ENCODE assay signal across 27 cellular contexts in the genomic region with DNA sequence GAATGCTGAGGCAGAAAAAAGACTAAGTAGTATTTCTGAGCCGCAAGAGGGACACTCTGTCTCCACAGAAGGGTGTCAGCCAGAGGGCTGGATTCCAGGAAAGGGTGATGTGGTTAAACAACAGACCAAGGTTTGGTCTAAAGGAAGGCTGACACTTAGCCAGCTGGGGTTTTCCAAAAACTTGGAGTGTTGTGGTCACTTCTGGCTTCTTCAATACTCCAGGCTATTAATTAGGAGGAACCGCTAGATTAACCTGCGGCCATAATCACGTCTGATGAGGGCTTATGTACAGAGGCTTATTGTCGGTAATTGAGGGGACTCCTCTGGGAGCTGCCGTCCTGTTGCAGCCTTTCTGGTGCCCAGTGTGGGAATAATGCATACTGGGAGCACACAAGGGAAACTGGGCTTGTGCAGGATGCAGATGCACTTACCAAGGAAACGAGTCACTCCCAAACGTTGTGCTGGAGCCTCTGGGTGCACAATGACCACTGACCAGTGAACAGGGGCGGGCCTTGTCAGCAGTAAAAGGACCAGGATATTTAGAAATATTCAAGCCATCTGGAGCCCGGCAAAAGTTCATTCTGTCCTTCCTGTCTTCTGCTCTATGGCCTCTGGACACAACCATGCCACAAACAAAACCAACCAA.
DNase-seq lines count a peak whose midpoint lies in the region; ATAC-seq and TF ChIP-seq lines count a peak whose summit lies in the region.
"Had no signal": no experiment of that assay in that cellular context is flagged by ENCODE, and none has a peak within 500 bp of the region (broad histone marks: within the 10 kb centered on the region; RNA-seq: fewer than 3 reads in every experiment).

No MANE protein-coding gene starts in this region.

- no peak for TF ChIP-seq CTCF in fibroblast of mammary gland (conservative IDR thresholded peaks at IDR 0.05; ENCODE audit: control insufficient read depth, insufficient read depth, low read depth, low read length)
- TF ChIP-seq CTCF in osteoblast (IDR thresholded peaks at IDR 0.05; ENCODE audit: extremely low read depth, low read depth, low read length) = no peak

- ATAC-seq in activated naive CD4-positive, alpha-beta T cell treated with anti-CD3 and anti-CD28 coated beads, Interleukin-2, amount 50 U/mL, for 72 hours = no peak
- ATAC-seq: activated CD8-positive, alpha-beta T cell treated with anti-CD3 and anti-CD28 coated beads, Interleukin-2, amount 10 ng/mL, durations not matched to agents 7 days and 5 days; activated T-cell treated with anti-CD3 and anti-CD28 coated beads, Interleukin-2, amount 50 U/mL, for 72 hours; stimulated activated naive CD8-positive, alpha-beta T cell treated with anti-CD3 and anti-CD28 coated beads, Interleukin-15, Interleukin-2, amounts not matched to agents 100 U/mL and 50 U/mL, for 24 hours had no signal

- no peaks in the 10 kb centered on the region for H3K9me3 Mint-ChIP-seq in activated naive CD4-positive, alpha-beta T cell treated with anti-CD3 and anti-CD28 coated beads, Interleukin-2, amount 50 U/mL, for 72 hours
- H3K9me3 Mint-ChIP-seq: activated B cell treated with CpG ODN at 0.5 μM for 24 hours; activated naive CD4-positive, alpha-beta T cell treated with anti-CD3 and anti-CD28 coated beads, Interleukin-2, amount 50 U/mL, for 24 hours; activated T-cell treated with anti-CD3 and anti-CD28 coated beads, Interleukin-2, amount 50 U/mL, for 72 hours; dendritic cell treated with granulocyte-macrophage colony-stimulating factor and Interleukin-4, amounts not matched to agents 40 ng/mL and 50 ng/mL, for 4 days; T-helper 2 cell treated with Interferon-gamma antibody and Interleukin-4, amounts not matched to agents 5 μg/mL and 100 μg/mL, for 36 hours had no signal

- H2AFZ ChIP-seq in osteoblast (ENCODE audit: low read length) = peak overlapping the region; percentile 9

- H3K4me2 ChIP-seq in osteoblast (ENCODE audit: insufficient read depth, low read length) = peak overlapping the region; percentile 59
- H3K4me2 ChIP-seq: KMS-11 had no signal

- peak; percentile 22 for DNase-seq in Daoy (ENCODE audit: low read depth)
- peak; percentile 17 to 45 for DNase-seq in NCI-H524 (lab: John Stamatoyannopoulos, UW)
- DNase-seq in fibroblast of mammary gland (ENCODE audit: low read depth) = peak; percentile 54
- DNase-seq in osteoblast (ENCODE audit: insufficient read length, low spot score, missing footprints) = no peak
- no peak for DNase-seq in NCI-H2081 (lab: John Stamatoyannopoulos, UW)
- no peak for DNase-seq in activated naive CD4-positive, alpha-beta T cell treated with anti-CD3 and anti-CD28 coated beads, Interleukin-2, amount 50 U/mL, for 72 hours (ENCODE audit: low spot score in 2 of 2)
- no peak for DNase-seq in activated effector memory CD4-positive, alpha-beta T cell treated with Interleukin-2 at 50 U/mL for 16 hours
- no peak for DNase-seq in HuH-7.5 (ENCODE audit: low spot score)
- DNase-seq: activated B cell treated with CpG ODN at 0.5 μM for 24 hours; activated CD8-positive, alpha-beta T cell treated with anti-CD3 and anti-CD28 coated beads, Interleukin-2, amount 10 ng/mL, durations not matched to agents 7 days and 5 days; activated T-cell treated with anti-CD3 and anti-CD28 coated beads, Interleukin-2, amount 50 U/mL, for 72 hours; BE2C; Caco-2; NCI-H1092; NCI-H2029 treated with DMSO at 0.1 percent for 48 hours; NCI-H526; OCI-M1; pancreas; stimulated activated CD4-positive, alpha-beta T cell treated with anti-CD3 and anti-CD28 coated beads, Interleukin-1b, Interleukin-23, amount 100 ng/mL, for 48 hours; stimulated activated naive CD8-positive, alpha-beta T cell treated with anti-CD3 and anti-CD28 coated beads, Interleukin-15, Interleukin-2, amounts not matched to agents 100 U/mL and 50 U/mL, for 24 hours; trophoblast cell had no signal

- no peak overlapping the region for H3K27ac Mint-ChIP-seq in activated naive CD4-positive, alpha-beta T cell treated with anti-CD3 and anti-CD28 coated beads, Interleukin-2, amount 50 U/mL, for 72 hours
- H3K27ac Mint-ChIP-seq: activated B cell treated with CpG ODN at 0.5 μM for 24 hours; activated CD8-positive, alpha-beta T cell treated with anti-CD3 and anti-CD28 coated beads, Interleukin-2, amount 10 ng/mL, durations not matched to agents 7 days and 5 days; activated naive CD4-positive, alpha-beta T cell treated with anti-CD3 and anti-CD28 coated beads, Interleukin-2, amount 50 U/mL, for 24 hours; activated T-cell treated with anti-CD3 and anti-CD28 coated beads, Interleukin-2, amount 50 U/mL, for 72 hours; dendritic cell treated with granulocyte-macrophage colony-stimulating factor and Interleukin-4, amounts not matched to agents 40 ng/mL and 50 ng/mL, for 4 days; T-helper 2 cell treated with Interferon-gamma antibody and Interleukin-4, amounts not matched to agents 5 μg/mL and 100 μg/mL, for 36 hours had no signal

- no peaks in the 10 kb centered on the region for H3K36me3 ChIP-seq in osteoblast (ENCODE audit: insufficient read depth, low read length)
- H3K36me3 ChIP-seq: BE2C, breast epithelium, pancreas had no signal

- no peaks in the 10 kb centered on the region for H3K27me3 ChIP-seq in osteoblast (ENCODE audit: insufficient read depth, low read length)
- H3K27me3 ChIP-seq: BE2C, breast epithelium, pancreas had no signal

- H3K79me2 ChIP-seq in osteoblast (ENCODE audit: insufficient read depth, low read length) = no peaks in the 10 kb centered on the region

- no peaks in the 10 kb centered on the region for H3K36me3 Mint-ChIP-seq in activated naive CD4-positive, alpha-beta T cell treated with anti-CD3 and anti-CD28 coated beads, Interleukin-2, amount 50 U/mL, for 72 hours
- H3K36me3 Mint-ChIP-seq: activated naive CD4-positive, alpha-beta T cell treated with anti-CD3 and anti-CD28 coated beads, Interleukin-2, amount 50 U/mL, for 24 hours had no signal

- H3K9me3 ChIP-seq in osteoblast (ENCODE audit: low read depth, low read length) = no peaks in the 10 kb centered on the region
- H3K9me3 ChIP-seq: BE2C, breast epithelium, Caco-2, pancreas had no signal

- H3K4me1 ChIP-seq in osteoblast (ENCODE audit: insufficient read depth, low read length) = peaks cover 8% of the 10 kb centered on the region
- H3K4me1 ChIP-seq: BE2C, breast epithelium, Caco-2, pancreas had no signal

- H4K20me1 ChIP-seq in osteoblast (ENCODE audit: insufficient read depth, low read length) = no peaks in the 10 kb centered on the region

- no peak overlapping the region for H3K27ac ChIP-seq in osteoblast (ENCODE audit: low read depth, low read length)
- H3K27ac ChIP-seq: breast epithelium, KMS-11, pancreas, SK-N-MC had no signal

- no peak overlapping the region for H3K4me3 ChIP-seq in fibroblast of mammary gland (ENCODE audit: control insufficient read depth, low read depth, low read length)
- H3K4me3 ChIP-seq in osteoblast (ENCODE audit: insufficient read depth, low read length) = peak overlapping the region; percentile 39
- H3K4me3 ChIP-seq: breast epithelium, pancreas, SK-N-MC had no signal

Comparison
In these comparisons a context has a peak if more than half of its experiments do, and no peak if none do; other contexts are left out.
1. DNase-seq: peak in Daoy (single experiment), NCI-H524 (2 of 2) and fibroblast of mammary gland (single experiment); none in osteoblast (single experiment), NCI-H2081 (0 of 2), activated naive CD4-positive, alpha-beta T cell treated with anti-CD3 and anti-CD28 coated beads, Interleukin-2, amount 50 U/mL, for 72 hours (0 of 2), activated effector memory CD4-positive, alpha-beta T cell treated with Interleukin-2 at 50 U/mL for 16 hours (single experiment) and HuH-7.5 (single experiment).